ENCODE assay signal across 4 cellular contexts in genomic region chr19:30112666-30113065, GRCh38.
"Had no signal": no experiment of that assay in that cellular context is flagged by ENCODE, and none has a peak within 500 bp of the region (broad histone marks: within the 10 kb centered on the region; RNA-seq: fewer than 3 reads in every experiment).

No MANE protein-coding gene starts in this region.

- H3K4me3 ChIP-seq: GM23338 had no signal

- ATAC-seq: GM23338 had no signal

- DNase-seq: H9, HCEC 1CT, IMR-90 had no signal
